ENCODE assay signal across 29 cellular contexts in genomic region chr2:25493207-25493606, GRCh38.
"Had no signal": no experiment of that assay in that cellular context is flagged by ENCODE, and none has a peak within 500 bp of the region (broad histone marks: within the 10 kb centered on the region; RNA-seq: fewer than 3 reads in every experiment).

No MANE protein-coding gene starts in this region.

- FAIRE-seq: endometrium, islet of Langerhans, keratinocyte had no signal

- DNase-seq: colonic mucosa; cortex of kidney; effector CD8-positive, alpha-beta T cell; effector memory CD8-positive, alpha-beta T cell; endodermal cell; erythroblast; esophagus squamous epithelium; foreskin fibroblast; foreskin melanocyte; gastrocnemius medialis; glutamatergic neuron; head of caudate nucleus; heart right ventricle; hippocampal formation; left cardiac atrium; left lung; left ventricle myocardium superior; mammary epithelial cell; mucosa of descending colon; naive B cell had no signal

- H3K4me3 ChIP-seq: colonic mucosa, esophagus squamous epithelium, gastrocnemius medialis, heart right ventricle, left lung, lung, mucosa of descending colon had no signal

- ATAC-seq: effector memory CD8-positive, alpha-beta T cell; esophagus mucosa; gastrocnemius medialis; heart right ventricle; left cardiac atrium; left ventricle myocardium superior; mucosa of descending colon had no signal

- H3K9me3 Mint-ChIP-seq: dendritic cell treated with granulocyte-macrophage colony-stimulating factor and Interleukin-4, amounts not matched to agents 40 ng/mL and 50 ng/mL, for 4 days; effector memory CD8-positive, alpha-beta T cell; endodermal cell; memory B cell; mesothelial cell of epicardium; naive B cell had no signal

- H3K36me3 ChIP-seq: colonic mucosa, esophagus squamous epithelium, gastrocnemius medialis, heart right ventricle, left lung had no signal

- H3K27ac Mint-ChIP-seq: dendritic cell treated with granulocyte-macrophage colony-stimulating factor and Interleukin-4, amounts not matched to agents 40 ng/mL and 50 ng/mL, for 4 days; endodermal cell; memory B cell; mesothelial cell of epicardium had no signal

- H3K9me3 ChIP-seq: colonic mucosa, esophagus squamous epithelium, gastrocnemius medialis, heart right ventricle, left lung, mucosa of descending colon had no signal

- H3K4me3 Mint-ChIP-seq: dendritic cell treated with granulocyte-macrophage colony-stimulating factor and Interleukin-4, amounts not matched to agents 40 ng/mL and 50 ng/mL, for 4 days; effector memory CD8-positive, alpha-beta T cell; endodermal cell; memory B cell; mesothelial cell of epicardium; naive B cell had no signal

- H3K27ac ChIP-seq: colonic mucosa, epithelial cell of prostate, esophagus squamous epithelium, gastrocnemius medialis, left lung had no signal

- H3K27me3 ChIP-seq: colonic mucosa, esophagus squamous epithelium, gastrocnemius medialis, heart right ventricle, left lung had no signal

- H3K27me3 Mint-ChIP-seq: dendritic cell treated with granulocyte-macrophage colony-stimulating factor and Interleukin-4, amounts not matched to agents 40 ng/mL and 50 ng/mL, for 4 days; effector memory CD8-positive, alpha-beta T cell; memory B cell; naive B cell had no signal

- H3K4me1 ChIP-seq: colonic mucosa had no signal
